9 cellular contexts compared by ENCODE assay signal in genomic region chr18:26091047-26091630, GRCh38. TPM values are rescaled to one million over a fixed set of nuclear protein-coding genes. Genes with fewer than 3 reads are reported as not detected.
DNase-seq lines count a peak whose midpoint lies in the region; ATAC-seq and TF ChIP-seq lines count a peak whose summit lies in the region.
"Had no signal": no experiment of that assay in that cellular context is flagged by ENCODE, and none has a peak within 500 bp of the region (broad histone marks: within the 10 kb centered on the region; RNA-seq: fewer than 3 reads in every experiment).

No MANE protein-coding gene starts in this region.

- H3K36me3 ChIP-seq in A673 (ENCODE audit: insufficient read depth, low read length, poor library complexity, severe bottlenecking) (peaks cover 11% of the 10 kb centered on the region), ascending aorta (peaks cover 6 to 9% of the 10 kb centered on the region in 2 donors)

- H3K27me3 ChIP-seq in A673 (replicated peaks; ENCODE audit: insufficient read depth, low read depth, low read length, poor library complexity) (no peaks in the 10 kb centered on the region), ascending aorta (no peaks in the 10 kb centered on the region)

- ATAC-seq in GM18517 (IDR thresholded peaks at IDR 0.05; ENCODE audit: unreplicated experiment) (peak; percentile 58), HG02884 (IDR thresholded peaks at IDR 0.05; ENCODE audit: unreplicated experiment) (peak; percentile 39)

- intact Hi-C loops in A673 (cut with micrococcal nuclease; ENCODE audit: unreplicated experiment) = no loop called here
- intact Hi-C loops in ascending aorta (cut with DNase I) = loop anchor here (2.0 to 5.0 kb wide), 3 partner anchors 456 to 744 kb away; partner anchors contain the start of gene KCTD1

- POLR2A ChIA-PET in A673 (lab: Charles Lee; ENCODE audit: low non-redundant PET) = no interaction called here

- H3K4me1 ChIP-seq in A673 (ENCODE audit: insufficient read depth, low read length, poor library complexity, severe bottlenecking) (peaks cover 10% of the 10 kb centered on the region), ascending aorta (peaks cover 0 to 13% of the 10 kb centered on the region in 2 donors)

- H3K9me3 ChIP-seq in A673 (ENCODE audit: low read depth, low read length, poor library complexity, severe bottlenecking) (no peaks in the 10 kb centered on the region), ascending aorta (no peaks in the 10 kb centered on the region)

- peaks cover 13 to 17% (median 16%) of the 10 kb centered on the region in 3 donors for H3K27me3 Mint-ChIP-seq in immature natural killer cell (ENCODE audit: low read depth in 3 of 3)
- H3K27me3 Mint-ChIP-seq in stimulated activated naive CD8-positive, alpha-beta T cell treated with anti-CD3 and anti-CD28 coated beads, Interleukin-15, Interleukin-2, amounts not matched to agents 100 ng/mL and 50 ng/mL, for 24 hours = no peaks in the 10 kb centered on the region

- CTCF ChIA-PET in A673 (lab: Charles Lee) = no interaction called here

- peak overlapping the region; percentile 95 to 99 (median 98) for H3K4me3 Mint-ChIP-seq in immature natural killer cell
- peak overlapping the region; percentile 95 for H3K4me3 Mint-ChIP-seq in stimulated activated naive CD8-positive, alpha-beta T cell treated with anti-CD3 and anti-CD28 coated beads, Interleukin-15, Interleukin-2, amounts not matched to agents 100 ng/mL and 50 ng/mL, for 24 hours

- H3K27ac Mint-ChIP-seq in immature natural killer cell = peak overlapping the region; percentile 77 to 99 (median 98)
- peak overlapping the region; percentile 89 for H3K27ac Mint-ChIP-seq in stimulated activated naive CD8-positive, alpha-beta T cell treated with anti-CD3 and anti-CD28 coated beads, Interleukin-15, Interleukin-2, amounts not matched to agents 100 ng/mL and 50 ng/mL, for 24 hours

- H3K4me3 ChIP-seq in A673 (ENCODE audit: low read depth, low read length, poor library complexity, severe bottlenecking) = peak overlapping the region; percentile 78
- H3K4me3 ChIP-seq in ascending aorta = peak overlapping the region; percentile 79 to 94

- H3K4me1 Mint-ChIP-seq in immature natural killer cell = peaks cover 35 to 45% of the 10 kb centered on the region in 2 donors
- H3K4me1 Mint-ChIP-seq in stimulated activated naive CD8-positive, alpha-beta T cell treated with anti-CD3 and anti-CD28 coated beads, Interleukin-15, Interleukin-2, amounts not matched to agents 100 ng/mL and 50 ng/mL, for 24 hours (ENCODE audit: low read depth) = peaks cover 35% of the 10 kb centered on the region

- no peaks in the 10 kb centered on the region for H3K9me3 Mint-ChIP-seq in immature natural killer cell
- H3K9me3 Mint-ChIP-seq in stimulated activated naive CD8-positive, alpha-beta T cell treated with anti-CD3 and anti-CD28 coated beads, Interleukin-15, Interleukin-2, amounts not matched to agents 100 ng/mL and 50 ng/mL, for 24 hours = no peaks in the 10 kb centered on the region

- DNase-seq in A673 (ENCODE audit: low spot score) (no peak), NCI-H510A treated with DMSO at 0.1 percent for 48 hours (lab: John Stamatoyannopoulos, UW) (peak; percentile 50), ascending aorta (ENCODE audit: low spot score in 2 of 2) (peak in 1 of 2 donors; percentile 81), immature natural killer cell (no peak)
- no peak for DNase-seq in stimulated activated CD4-positive, alpha-beta T cell treated with anti-CD3 and anti-CD28 coated beads, Interleukin-4, amount 100 ng/mL, for 24 hours

- no peak for TF ChIP-seq CTCF in A673 (conservative IDR thresholded peaks at IDR 0.05; ENCODE audit: low read depth, low read length)
- no peak for TF ChIP-seq CTCF in ascending aorta (IDR thresholded peaks at IDR 0.05)

- H3K36me3 Mint-ChIP-seq in immature natural killer cell = peaks cover 0 to 6% (median 3%) of the 10 kb centered on the region in 3 donors
- peaks cover 8% of the 10 kb centered on the region for H3K36me3 Mint-ChIP-seq in stimulated activated naive CD8-positive, alpha-beta T cell treated with anti-CD3 and anti-CD28 coated beads, Interleukin-15, Interleukin-2, amounts not matched to agents 100 ng/mL and 50 ng/mL, for 24 hours (ENCODE audit: low read depth)

- peak overlapping the region; percentile 95 for H3K27ac ChIP-seq in A673 (ENCODE audit: low read depth, low read length, poor library complexity, severe bottlenecking)
- H3K27ac ChIP-seq in ascending aorta = peak overlapping the region; percentile 97 to 99

- TSS peak; percentile 52 for BruUV-seq in A673 (replicated peaks; lab: Mats Ljungman, UMichigan)

RNA-seq across cellular contexts. Expression of gene SS18, which starts 0.7 kb away (rescaled TPM):
- total RNA-seq in A673 (2021) (78.5 and 84.6 TPM in 2 replicates), ascending aorta (31.0 TPM)
- 10 to 100 TPM; 25.0 to 50.8 (median 39.6) TPM for polyA plus RNA-seq in immature natural killer cell

RNA-seq across cellular contexts. Expression of gene PSMA8, which starts 42.5 kb away (rescaled TPM):
- total RNA-seq in A673 (2021) (not detected in 2 replicates), ascending aorta (not detected)
- 1 to 10 TPM in 2 of 3 donors, not detected in 1; 1.4 to 3.2 TPM for polyA plus RNA-seq in immature natural killer cell
- total RNA-seq: SK-MEL-5 had no signal
